ENCODE assay signal across 1 cellular context in the genomic region with DNA sequence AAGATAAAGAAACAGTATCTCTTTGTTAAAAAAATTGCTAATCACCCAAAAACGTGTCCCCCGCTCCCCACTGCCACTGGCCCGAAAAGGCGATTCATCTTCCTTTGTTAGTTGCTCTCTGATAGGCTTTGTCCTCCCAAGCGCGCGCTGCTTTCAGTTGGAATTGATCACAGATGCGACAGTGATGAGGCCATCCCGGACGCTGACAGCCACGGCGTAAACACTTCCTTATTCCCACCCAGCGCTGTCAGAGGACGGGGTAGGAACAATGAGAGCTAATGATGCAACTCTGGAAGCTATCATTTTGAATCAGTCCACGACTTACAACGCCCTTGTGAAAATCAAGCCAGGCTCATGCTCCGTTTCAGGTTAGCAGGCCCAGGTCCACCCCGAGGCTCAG.
TF ChIP-seq lines count a peak whose summit lies in the region.

No MANE protein-coding gene starts in this region.

TF ChIP-seq in PFSK-1, 5 proteins besides CTCF, POLR2A, EP300 and RAD21 (continued from another document):
- TF ChIP-seq, protein P1, sequence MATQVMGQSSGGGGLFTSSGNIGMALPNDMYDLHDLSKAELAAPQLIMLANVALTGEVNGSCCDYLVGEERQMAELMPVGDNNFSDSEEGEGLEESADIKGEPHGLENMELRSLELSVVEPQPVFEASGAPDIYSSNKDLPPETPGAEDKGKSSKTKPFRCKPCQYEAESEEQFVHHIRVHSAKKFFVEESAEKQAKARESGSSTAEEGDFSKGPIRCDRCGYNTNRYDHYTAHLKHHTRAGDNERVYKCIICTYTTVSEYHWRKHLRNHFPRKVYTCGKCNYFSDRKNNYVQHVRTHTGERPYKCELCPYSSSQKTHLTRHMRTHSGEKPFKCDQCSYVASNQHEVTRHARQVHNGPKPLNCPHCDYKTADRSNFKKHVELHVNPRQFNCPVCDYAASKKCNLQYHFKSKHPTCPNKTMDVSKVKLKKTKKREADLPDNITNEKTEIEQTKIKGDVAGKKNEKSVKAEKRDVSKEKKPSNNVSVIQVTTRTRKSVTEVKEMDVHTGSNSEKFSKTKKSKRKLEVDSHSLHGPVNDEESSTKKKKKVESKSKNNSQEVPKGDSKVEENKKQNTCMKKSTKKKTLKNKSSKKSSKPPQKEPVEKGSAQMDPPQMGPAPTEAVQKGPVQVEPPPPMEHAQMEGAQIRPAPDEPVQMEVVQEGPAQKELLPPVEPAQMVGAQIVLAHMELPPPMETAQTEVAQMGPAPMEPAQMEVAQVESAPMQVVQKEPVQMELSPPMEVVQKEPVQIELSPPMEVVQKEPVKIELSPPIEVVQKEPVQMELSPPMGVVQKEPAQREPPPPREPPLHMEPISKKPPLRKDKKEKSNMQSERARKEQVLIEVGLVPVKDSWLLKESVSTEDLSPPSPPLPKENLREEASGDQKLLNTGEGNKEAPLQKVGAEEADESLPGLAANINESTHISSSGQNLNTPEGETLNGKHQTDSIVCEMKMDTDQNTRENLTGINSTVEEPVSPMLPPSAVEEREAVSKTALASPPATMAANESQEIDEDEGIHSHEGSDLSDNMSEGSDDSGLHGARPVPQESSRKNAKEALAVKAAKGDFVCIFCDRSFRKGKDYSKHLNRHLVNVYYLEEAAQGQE (IDR thresholded peaks at IDR 0.05; ENCODE audit: insufficient read depth in 1 of 2, low read depth in 2 of 2, low read length in 2 of 2) = no peak
